Comparison of ENCODE assay signal across 8 cellular contexts in the genomic region with DNA sequence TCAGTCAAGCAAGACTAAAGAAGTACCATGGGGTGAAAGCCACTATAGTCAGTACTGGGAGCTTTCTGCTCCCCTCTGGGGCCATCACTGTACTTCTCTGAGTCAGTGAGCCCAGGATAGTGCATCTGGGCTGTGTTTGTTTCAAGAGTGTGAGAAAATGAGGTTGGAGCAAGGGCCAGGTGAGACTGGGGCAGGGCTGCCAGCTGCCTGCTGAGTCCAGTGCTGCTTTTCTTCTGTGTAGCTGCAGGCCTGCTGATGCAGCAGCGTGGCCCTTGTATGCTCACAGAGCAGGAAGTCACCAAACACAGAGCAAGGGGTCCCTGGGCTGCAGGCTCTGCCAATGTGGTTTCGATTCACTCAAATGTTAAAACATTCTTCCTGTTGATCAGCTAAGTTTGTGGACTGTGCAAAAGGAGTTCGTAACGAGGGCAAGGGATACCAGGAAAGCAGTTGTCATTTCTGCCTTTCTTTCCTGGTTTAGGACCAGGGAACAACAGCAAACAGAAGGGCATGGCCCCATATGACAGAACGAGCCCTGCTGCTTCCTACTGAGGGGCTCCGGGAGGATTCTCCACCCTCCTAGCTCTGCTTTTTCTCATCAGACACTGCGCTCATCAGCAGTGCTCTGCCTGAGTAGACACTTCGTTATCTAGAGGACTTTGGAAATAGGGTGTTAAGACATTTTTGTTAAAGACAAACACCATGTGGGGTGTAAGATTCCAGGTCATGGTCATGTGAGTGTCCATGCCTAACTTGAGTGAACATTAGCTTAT.
DNase-seq lines count a peak whose midpoint lies in the region; ATAC-seq and TF ChIP-seq lines count a peak whose summit lies in the region.
"Had no signal": no experiment of that assay in that cellular context is flagged by ENCODE, and none has a peak within 500 bp of the region (broad histone marks: within the 10 kb centered on the region; RNA-seq: fewer than 3 reads in every experiment).

No MANE protein-coding gene starts in this region.

- POLR2A ChIA-PET in RWPE1 (lab: Yijun Ruan, JAX; ENCODE audit: low non-redundant PET): no interaction called here

- no peaks in the 10 kb centered on the region for H3K36me3 ChIP-seq in SU-DHL-6 (ENCODE audit: low read length)
- peaks cover 3% of the 10 kb centered on the region for H3K36me3 ChIP-seq in neural progenitor cell

- no peaks in the 10 kb centered on the region for H3K79me2 ChIP-seq in SU-DHL-6 (ENCODE audit: insufficient read depth, low read length)
- H3K79me2 ChIP-seq in neural progenitor cell (ENCODE audit: low read depth): no peaks in the 10 kb centered on the region

- no peaks in the 10 kb centered on the region for H3K9me2 ChIP-seq in SU-DHL-6 (replicated peaks; ENCODE audit: insufficient read depth, low read length)

- H3K4me2 ChIP-seq in SU-DHL-6 (ENCODE audit: low read depth, low read length, poor library complexity, severe bottlenecking) (peak overlapping the region; percentile 21), neural progenitor cell (peak overlapping the region; percentile 1)

- DNase-seq in neural progenitor cell (ENCODE audit: low spot score): no peak
- DNase-seq in RWPE1 (ENCODE audit: low spot score): no peak
- DNase-seq: activated CD4-positive, alpha-beta T cell treated with anti-CD3 and anti-CD28 coated beads for 4 hours had no signal

- H3K4me3 ChIP-seq in SU-DHL-6 (ENCODE audit: insufficient read depth, low read length, poor library complexity, severe bottlenecking) (no peak overlapping the region), neural progenitor cell (no peak overlapping the region)

- CTCF ChIA-PET in RWPE1 (lab: Yijun Ruan, JAX): no interaction called here

- H3K27me3 Mint-ChIP-seq in neural progenitor cell (ENCODE audit: insufficient read depth, low read depth): peaks cover 6% of the 10 kb centered on the region

- H2AFZ ChIP-seq in SU-DHL-6 (ENCODE audit: low read depth, low read length, severe bottlenecking): peak overlapping the region; percentile 63
- peak overlapping the region; percentile 22 for H2AFZ ChIP-seq in neural progenitor cell (replicated peaks)

- H3K9ac ChIP-seq in SU-DHL-6 (ENCODE audit: low read length): peak overlapping the region; percentile 27
- H3K9ac ChIP-seq in neural progenitor cell: no peak overlapping the region

- peaks cover 22% of the 10 kb centered on the region for H3K4me1 Mint-ChIP-seq in neural progenitor cell

- H3F3A ChIP-seq in SU-DHL-6 (ENCODE audit: insufficient read depth) (no peaks in the 10 kb centered on the region), neural progenitor cell (ENCODE audit: low read depth) (peaks cover 5% of the 10 kb centered on the region)

- H3K4me3 Mint-ChIP-seq in neural progenitor cell: no peak overlapping the region

- H4K20me1 ChIP-seq in SU-DHL-6 (ENCODE audit: low read depth, low read length) (no peaks in the 10 kb centered on the region), neural progenitor cell (ENCODE audit: low read depth) (no peaks in the 10 kb centered on the region)

- TF ChIP-seq CTCF in SU-DHL-6 (IDR thresholded peaks at IDR 0.05; ENCODE audit: insufficient read depth, low read length, poor library complexity, severe bottlenecking) (no peak), neural progenitor cell (IDR thresholded peaks at IDR 0.05) (no peak), RWPE1 (conservative IDR thresholded peaks at IDR 0.05; ENCODE audit: low read depth) (no peak)

- no peaks in the 10 kb centered on the region for H3K27me3 ChIP-seq in SU-DHL-6 (ENCODE audit: low read length)
- H3K27me3 ChIP-seq in neural progenitor cell: no peaks in the 10 kb centered on the region

- ATAC-seq in GM18873 (IDR thresholded peaks at IDR 0.05; ENCODE audit: low FRiP score, unreplicated experiment) (peak; percentile 89), HG02588 (IDR thresholded peaks at IDR 0.05; ENCODE audit: unreplicated experiment) (peak; percentile 57), HG03442 (IDR thresholded peaks at IDR 0.05; ENCODE audit: unreplicated experiment) (no peak), HG03457 (IDR thresholded peaks at IDR 0.05; ENCODE audit: unreplicated experiment) (no peak)

- H3K27ac ChIP-seq in SU-DHL-6 (ENCODE audit: low read depth, low read length) (no peak overlapping the region), neural progenitor cell (no peak overlapping the region), RWPE1 (no peak overlapping the region)

- H3K4me1 ChIP-seq in neural progenitor cell: peaks cover 23% of the 10 kb centered on the region

- H3K36me3 Mint-ChIP-seq in neural progenitor cell: peaks cover 9% of the 10 kb centered on the region

- H3K9me3 ChIP-seq in SU-DHL-6 (ENCODE audit: insufficient read depth, low read length) (peaks cover 6% of the 10 kb centered on the region; the same call in 1 of the 2 replicates), neural progenitor cell (ENCODE audit: low read depth) (peaks cover 12% of the 10 kb centered on the region)

- peaks cover 17% of the 10 kb centered on the region for H3K9me3 Mint-ChIP-seq in neural progenitor cell

- H3K27ac Mint-ChIP-seq in neural progenitor cell: no peak overlapping the region

Comparison
In these comparisons a context has a peak if more than half of its experiments do, and no peak if none do; other contexts are left out.
1. ATAC-seq: peak in GM18873 (single experiment) and HG02588 (single experiment); none in HG03442 (single experiment) and HG03457 (single experiment).